ENCODE assay signal across 8 cellular contexts in genomic region chr22:45413368-45414211, GRCh38. TPM values are rescaled to one million over a fixed set of nuclear protein-coding genes. Genes with fewer than 3 reads are reported as not detected.
A peak's percentile ranks its signal among the peaks of the same experiment; 100 is the strongest.
DNase-seq lines count a peak whose midpoint lies in the region; ATAC-seq and TF ChIP-seq lines count a peak whose summit lies in the region.

A gene with protein sequence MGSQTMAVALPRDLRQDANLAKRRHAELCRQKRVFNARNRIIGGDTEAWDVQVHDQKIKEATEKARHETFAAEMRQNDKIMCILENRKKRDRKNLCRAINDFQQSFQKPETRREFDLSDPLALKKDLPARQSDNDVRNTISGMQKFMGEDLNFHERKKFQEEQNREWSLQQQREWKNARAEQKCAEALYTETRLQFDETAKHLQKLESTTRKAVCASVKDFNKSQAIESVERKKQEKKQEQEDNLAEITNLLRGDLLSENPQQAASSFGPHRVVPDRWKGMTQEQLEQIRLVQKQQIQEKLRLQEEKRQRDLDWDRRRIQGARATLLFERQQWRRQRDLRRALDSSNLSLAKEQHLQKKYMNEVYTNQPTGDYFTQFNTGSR (plus strand): TSS chr22:45413693. CDS start chr22:45413887, 194 bp downstream.
Gene SMC1B, minus strand, starts transcription at chr22:45413599. Its CDS starts 32 bp downstream, at chr22:45413567.

- DNase-seq in AG09319 (ENCODE audit: extremely low read depth, low read depth) (peak; percentile 25), HEK293T (ENCODE audit: extremely low spot score) (peak; percentile 84), NT2/D1 (ENCODE audit: low read depth, low spot score) (peak; percentile 58), fibroblast of gingiva (ENCODE audit: low read depth) (peak; percentile 58), naive B cell (peak; percentile 40)
- DNase-seq in activated T-cell treated with anti-CD3 and anti-CD28 coated beads, Interleukin-2, amount 50 U/mL, for 48 hours: peak; percentile 90 to 91
- peak; percentile 91 for DNase-seq in stimulated activated CD8-positive, alpha-beta memory T cell treated with anti-CD3 and anti-CD28 coated beads, Interleukin-4, amount 100 ng/mL, for 48 hours

- H3K27me3 ChIP-seq in NT2/D1 (ENCODE audit: insufficient read depth, insufficient read length): peaks cover 13% of the 10 kb centered on the region

- TF ChIP-seq CTCF in AG09319 (IDR thresholded peaks at IDR 0.05; ENCODE audit: low read depth, low read length): no peak

- peaks cover 10% of the 10 kb centered on the region; the same call in 1 of the 2 replicates for H3K9me3 ChIP-seq in NT2/D1 (ENCODE audit: insufficient read depth, low read length)

- H3K36me3 Mint-ChIP-seq in naive B cell: no peaks in the 10 kb centered on the region

- H3K27me3 Mint-ChIP-seq in naive B cell: peaks cover 5 to 18% (median 8%) of the 10 kb centered on the region in 3 donors

- H3K4me3 ChIP-seq in NT2/D1 (ENCODE audit: insufficient read length, low read depth): peak within 1 kb of the TSS; percentile 35

- H3K4me1 Mint-ChIP-seq in naive B cell: peaks cover 3 to 12% (median 6%) of the 10 kb centered on the region in 3 donors

- H3K9ac ChIP-seq in NT2/D1 (ENCODE audit: insufficient read length, low read depth): peak within 1 kb of the TSS; percentile 80

- H3K9me3 Mint-ChIP-seq in naive B cell: peaks cover 0 to 4% (median 0%) of the 10 kb centered on the region in 7 donors

- ATAC-seq in naive B cell (ENCODE audit: low read depth in 2 of 2) (peak; percentile 85 to 93), HG02938 (IDR thresholded peaks at IDR 0.05; ENCODE audit: unreplicated experiment) (no peak)

- CTCF ChIA-PET in HEK293T (lab: Yijun Ruan, JAX): no interaction called here

- POLR2A ChIA-PET in HEK293T (lab: Yijun Ruan, JAX): no interaction called here

- peaks cover 4% of the 10 kb centered on the region for H3K36me3 ChIP-seq in NT2/D1 (ENCODE audit: insufficient read depth, insufficient read length, low read length)

- peak within 1 kb of the TSS; percentile 56 to 95 (median 86) for H3K27ac Mint-ChIP-seq in naive B cell

- peak within 1 kb of the TSS; percentile 56 to 89 (median 80) for H3K4me3 Mint-ChIP-seq in naive B cell

- no peaks in the 10 kb centered on the region for H3K4me1 ChIP-seq in NT2/D1 (ENCODE audit: insufficient read depth, insufficient read length)

TF ChIP-seq in HEK293T, 16 proteins besides CTCF, POLR2A, EP300 and RAD21:
- TF ChIP-seq L3MBTL2 (conservative IDR thresholded peaks at IDR 0.05) (peak; percentile 100), BHLHE40 (IDR thresholded peaks at IDR 0.05; ENCODE audit: borderline replicate concordance) (no peak)

RNA-seq across cellular contexts. Expression of the first gene that starts in this region (rescaled TPM):
- polyA plus RNA-seq in naive B cell (ENCODE audit: low read depth in 6 of 6): under 1 TPM in 1 of 6 donors, not detected in 5; 0.20 TPM

RNA-seq across cellular contexts. Expression of gene SMC1B, which starts in this region (rescaled TPM):
- polyA plus RNA-seq in naive B cell (ENCODE audit: low read depth in 6 of 6): not detected

Comparison
In these comparisons a context has a peak if more than half of its experiments do, and no peak if none do; other contexts are left out.
1. Peak in DNase-seq and ATAC-seq in naive B cell; RNA of the genes that start here not detected or under 1 TPM.
2. DNase-seq: peak in every context shown above with its lines; median percentile 91 in stimulated activated CD8-positive, alpha-beta memory T cell treated with anti-CD3 and anti-CD28 coated beads, Interleukin-4, amount 100 ng/mL, for 48 hours; 90 in activated T-cell treated with anti-CD3 and anti-CD28 coated beads, Interleukin-2, amount 50 U/mL, for 48 hours; 84 in HEK293T; 58 in NT2/D1; 58 in fibroblast of gingiva; 40 in naive B cell; 25 in AG09319.